Comparison of ENCODE assay signal across 21 cellular contexts in the genomic region with DNA sequence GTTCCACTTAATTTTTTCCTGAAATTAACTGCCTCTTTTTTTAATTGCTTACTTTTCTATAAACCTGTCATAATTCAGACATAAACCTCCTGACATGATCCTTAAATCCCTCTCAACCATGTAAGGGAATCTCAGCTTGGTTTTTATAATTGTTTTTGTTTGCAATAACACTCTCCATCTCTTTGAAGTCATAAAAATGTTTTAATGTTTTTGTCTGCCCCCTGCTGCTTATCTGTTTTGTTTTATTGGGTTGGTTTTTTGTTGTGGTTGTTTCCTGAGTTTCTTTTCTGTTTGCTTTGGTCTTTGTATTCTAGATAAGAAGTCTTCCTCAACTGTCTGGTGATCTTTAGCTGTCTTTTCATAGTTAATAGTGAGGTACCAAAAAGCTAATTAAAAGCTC.
DNase-seq lines count a peak whose midpoint lies in the region; ATAC-seq and TF ChIP-seq lines count a peak whose summit lies in the region.
"Had no signal": no experiment of that assay in that cellular context is flagged by ENCODE, and none has a peak within 500 bp of the region (broad histone marks: within the 10 kb centered on the region; RNA-seq: fewer than 3 reads in every experiment).

No MANE protein-coding gene starts in this region.

- ATAC-seq in HG03354 (IDR thresholded peaks at IDR 0.05; ENCODE audit: poor library complexity, severe bottlenecking, unreplicated experiment) = no peak
- ATAC-seq: GM12878, GM23338, HCT116 had no signal

- no peak overlapping the region for H3K27ac ChIP-seq in C4-2B
- H3K27ac ChIP-seq: 22Rv1, BLaER1 had no signal

- TF ChIP-seq CTCF in C4-2B (conservative IDR thresholded peaks at IDR 0.05) (peak; percentile 10; the same call in 1 of the 2 replicates), LNCaP clone FGC (IDR thresholded peaks at IDR 0.05; ENCODE audit: control insufficient read depth, extremely low read depth, insufficient read depth) (no peak)

- no peak overlapping the region for H3K4me3 ChIP-seq in LNCaP clone FGC (ENCODE audit: low read depth, low read length)
- H3K4me3 ChIP-seq: BLaER1, GM12878, GM23338 had no signal

- peak; percentile 7 for DNase-seq in LNCaP clone FGC (ENCODE audit: low read depth)
- peak; percentile 4 for DNase-seq in SW480 (ENCODE audit: low spot score)
- DNase-seq in left kidney (ENCODE audit: low read depth, low spot score) = peak; percentile 10
- DNase-seq in glomerular visceral epithelial cell (ENCODE audit: extremely low spot score) = no peak
- no peak for DNase-seq in HuH-7 (ENCODE audit: low spot score)
- DNase-seq in NCI-H526 (lab: John Stamatoyannopoulos, UW) = no peak
- DNase-seq: Calu3; CD4-positive, alpha-beta T cell; CD8-positive, alpha-beta memory T cell; DMS 273 treated with DMSO at 0.1 percent for 48 hours; DMS79; EL; GDM1; H9 had no signal

Comparison
In these comparisons a context has a peak if more than half of its experiments do, and no peak if none do; other contexts are left out.
1. DNase-seq: peak in LNCaP clone FGC (single experiment), SW480 (single experiment) and left kidney (single experiment); none in glomerular visceral epithelial cell (single experiment), HuH-7 (single experiment) and NCI-H526 (0 of 2).